31 cellular contexts compared by ENCODE assay signal in genomic region chr11:17443423-17443822, GRCh38. TPM values are rescaled to one million over a fixed set of nuclear protein-coding genes. Genes with fewer than 3 reads are reported as not detected.
"Had no signal": no experiment of that assay in that cellular context is flagged by ENCODE, and none has a peak within 500 bp of the region (broad histone marks: within the 10 kb centered on the region; RNA-seq: fewer than 3 reads in every experiment).

No MANE protein-coding gene starts in this region.

- H3K27ac ChIP-seq: ascending aorta, cardiac muscle cell, SJCRH30, SK-N-MC had no signal

- H3K27me3 ChIP-seq: ascending aorta, cardiac muscle cell had no signal

- H3K9me3 ChIP-seq: ascending aorta, SJCRH30 had no signal

- DNase-seq: activated CD4-positive, alpha-beta T cell treated with anti-CD3 and anti-CD28 coated beads, Interleukin-2, amount 10 ng/mL, durations not matched to agents 24 days and 14 days; activated CD4-positive, alpha-beta T cell treated with anti-CD3 and anti-CD28 coated beads, Interleukin-2, amount 50 U/mL, for 4 hours; activated CD8-positive, alpha-beta T cell treated with anti-CD3 and anti-CD28 coated beads for 36 hours; activated effector memory CD4-positive, alpha-beta T cell treated with anti-CD3 and anti-CD28 coated beads, Interleukin-2, amount 50 U/mL, for 16 hours; activated naive CD4-positive, alpha-beta T cell; activated naive CD4-positive, alpha-beta T cell treated with anti-CD3 and anti-CD28 coated beads, Interleukin-2, amount 50 U/mL, for 16 hours; activated naive CD8-positive, alpha-beta T cell treated with anti-CD3 and anti-CD28 coated beads for 36 hours; activated T-cell treated with anti-CD3 and anti-CD28 coated beads, Interleukin-2, amount 50 U/mL, for 1 hour; activated T-cell treated with anti-CD3 and anti-CD28 coated beads, Interleukin-2, amount 50 U/mL, for 72 hours; amygdala; MM.1S; MV-4-11; NCI-H1092; NCI-H146; NCI-H345; NCI-H510A; NCI-H526; NCI-H774; SHP77; SJCRH30; T1000 had no signal

- H3K36me3 ChIP-seq: ascending aorta, cardiac muscle cell, SJCRH30 had no signal

- ATAC-seq: activated CD8-positive, alpha-beta T cell treated with anti-CD3 and anti-CD28 coated beads for 36 hours; activated T-cell treated with anti-CD3 and anti-CD28 coated beads, Interleukin-2, amount 50 U/mL, for 72 hours; activated T-helper 17 cell treated with anti-CD3 and anti-CD28 coated beads, Interleukin-2, amount 50 U/mL, for 72 hours; Panc1 had no signal

- H3K4me3 ChIP-seq: ascending aorta, cardiac muscle cell, SJCRH30, SK-N-MC had no signal

- H3K4me1 ChIP-seq: ascending aorta, SJCRH30 had no signal

RNA-seq across cellular contexts. Expression of gene ABCC8, which starts 33.2 kb away (rescaled TPM):
- total RNA-seq: activated CD4-positive, alpha-beta T cell treated with anti-CD3 and anti-CD28 coated beads, Interleukin-2, amount 10 ng/mL, durations not matched to agents 24 days and 14 days; activated CD8-positive, alpha-beta memory T cell treated with anti-CD3 and anti-CD28 coated beads for 36 hours; activated CD8-positive, alpha-beta T cell treated with anti-CD3 and anti-CD28 coated beads for 36 hours; activated naive CD8-positive, alpha-beta T cell treated with anti-CD3 and anti-CD28 coated beads for 36 hours; activated T-cell treated with anti-CD3 and anti-CD28 coated beads, Interleukin-2, amount 50 U/mL, for 72 hours; activated T-helper 17 cell treated with anti-CD3 and anti-CD28 coated beads, Interleukin-2, amount 50 U/mL, for 72 hours; ascending aorta; chondrocyte; LHCN-M2; RPMI7951; SJCRH30; T-helper 1 cell treated with Interleukin-12 subunit alpha and Interleukin-12 subunit beta and Interleukin-4 antibody, amounts not matched to agents 30 ng/mL and 1 ng/mL, for 36 hours had no signal

RNA-seq across cellular contexts. Expression of gene KCNJ11, which starts 55.0 kb away (rescaled TPM):
- total RNA-seq: ascending aorta, chondrocyte, RPMI7951 had no signal
